In genomic region chr12:79083181-79083580, GRCh38 we compare ENCODE assay signal across 16 cellular contexts.
DNase-seq lines count a peak whose midpoint lies in the region; ATAC-seq and TF ChIP-seq lines count a peak whose summit lies in the region.
"Had no signal": no experiment of that assay in that cellular context is flagged by ENCODE, and none has a peak within 500 bp of the region (broad histone marks: within the 10 kb centered on the region; RNA-seq: fewer than 3 reads in every experiment).

No MANE protein-coding gene starts in this region.

- no peaks in the 10 kb centered on the region for H3K36me3 ChIP-seq in PC-3 (ENCODE audit: low read depth, low read length)
- H3K36me3 ChIP-seq: gastrocnemius medialis, tibial artery had no signal

- intact Hi-C loops in PC-3 (cut with micrococcal nuclease) (no loop called here), posterior vena cava (cut with DNase I) (no loop called here)

- H3K27me3 ChIP-seq in PC-3 (ENCODE audit: low read length): no peaks in the 10 kb centered on the region
- H3K27me3 ChIP-seq: gastrocnemius medialis, tibial artery had no signal

- DNase-seq in ELR (ENCODE audit: low read depth): peak; percentile 14
- DNase-seq in NCI-H1436 (lab: John Stamatoyannopoulos, UW): peak; percentile 13
- DNase-seq in PC-3: peak; percentile 30
- DNase-seq in fibroblast of mammary gland (ENCODE audit: low read depth): peak; percentile 2
- no peak for DNase-seq in posterior vena cava (ENCODE audit: low spot score)
- DNase-seq: effector memory CD4-positive, alpha-beta T cell; gastrocnemius medialis; NCI-H187 treated with DMSO at 0.1 percent for 48 hours; nephron progenitor cell; retina; stimulated activated CD4-positive, alpha-beta T cell treated with anti-CD3 and anti-CD28 coated beads, Interleukin-2, amount 100 ng/mL, for 48 hours; tibial artery had no signal

- no peak overlapping the region for H3K4me2 ChIP-seq in PC-3 (ENCODE audit: low read length)

- no peaks in the 10 kb centered on the region for H3F3A ChIP-seq in PC-3 (ENCODE audit: low read length, unreplicated experiment)

- H3K27ac ChIP-seq in PC-3 (ENCODE audit: low read length): no peak overlapping the region
- H3K27ac ChIP-seq: gastrocnemius medialis, tibial artery, VCaP had no signal

- ATAC-seq in PC-3 (peak; percentile 46; the same call in 1 of the 2 replicates), HG02973 (IDR thresholded peaks at IDR 0.05; ENCODE audit: unreplicated experiment) (no peak), GM19351 (IDR thresholded peaks at IDR 0.05; ENCODE audit: unreplicated experiment) (no peak)
- ATAC-seq: gastrocnemius medialis, Panc1 had no signal

- no peak overlapping the region for H3K9ac ChIP-seq in PC-3 (ENCODE audit: low read length)

- POLR2A ChIA-PET in PC-3 (lab: Charles Lee; ENCODE audit: unreplicated experiment): no interaction called here

- TF ChIP-seq CTCF in PC-3 (conservative IDR thresholded peaks at IDR 0.05; ENCODE audit: low read depth, low read length): no peak
- no peak for TF ChIP-seq CTCF in fibroblast of mammary gland (conservative IDR thresholded peaks at IDR 0.05; ENCODE audit: control insufficient read depth, insufficient read depth, low read depth, low read length)

- no peak overlapping the region for H3K4me3 ChIP-seq in PC-3 (ENCODE audit: low read length)
- no peak overlapping the region for H3K4me3 ChIP-seq in fibroblast of mammary gland (ENCODE audit: control insufficient read depth, low read depth, low read length)
- H3K4me3 ChIP-seq: gastrocnemius medialis, tibial artery had no signal

- CTCF ChIA-PET in PC-3 (lab: Charles Lee): no interaction called here

- H3K9me3 ChIP-seq in PC-3 (ENCODE audit: low read length): no peaks in the 10 kb centered on the region
- H3K9me3 ChIP-seq: gastrocnemius medialis, tibial artery had no signal

- no peak overlapping the region for H2AFZ ChIP-seq in PC-3 (ENCODE audit: low read length)

- no peaks in the 10 kb centered on the region for H3K79me2 ChIP-seq in PC-3 (ENCODE audit: low read length)

- H3K9me2 ChIP-seq in PC-3 (replicated peaks; ENCODE audit: low read length): no peaks in the 10 kb centered on the region

- no TSS peak for BruUV-seq in PC-3 (replicated peaks; lab: Mats Ljungman, UMichigan)

- peaks cover 5% of the 10 kb centered on the region; the same call in 1 of the 2 replicates for H3K4me1 ChIP-seq in PC-3 (ENCODE audit: insufficient read depth, low read length)
- H3K4me1 ChIP-seq: gastrocnemius medialis, tibial artery had no signal

- H4K20me1 ChIP-seq in PC-3 (ENCODE audit: low read length): no peaks in the 10 kb centered on the region
